Comparison of ENCODE assay signal across 9 cellular contexts in genomic region chr3:60972599-60972998, GRCh38.
"Had no signal": no experiment of that assay in that cellular context is flagged by ENCODE, and none has a peak within 500 bp of the region (broad histone marks: within the 10 kb centered on the region; RNA-seq: fewer than 3 reads in every experiment).

No MANE protein-coding gene starts in this region.

- H3K4me3 ChIP-seq: GM23248, GM23338, HAP-1 had no signal

- ATAC-seq: GM23338, HCT116 had no signal

- H3K27ac Mint-ChIP-seq: GM23338, H9, HFFc6 had no signal

- H3K4me3 Mint-ChIP-seq: GM23338, H9, HFFc6 had no signal

- H3K27ac ChIP-seq: GM23248 had no signal

- H3K4me2 ChIP-seq: GM23338 had no signal

- DNase-seq: GM23248, GOT3, H7, H9, HCEC 1CT, HFFc6 had no signal

- H3K4me1 Mint-ChIP-seq: GM23338, H9 had no signal

- H3K4me1 ChIP-seq: HAP-1 had no signal

- H3K9ac ChIP-seq: GM23248 had no signal

- H3K9me3 ChIP-seq: HAP-1 had no signal

- H2AFZ ChIP-seq: GM23248, GM23338 had no signal

- H3K36me3 ChIP-seq: HAP-1 had no signal
